Comparison of ENCODE assay signal across 15 cellular contexts in genomic region chr12:88836156-88836555, GRCh38.
"Had no signal": no experiment of that assay in that cellular context is flagged by ENCODE, and none has a peak within 500 bp of the region (broad histone marks: within the 10 kb centered on the region; RNA-seq: fewer than 3 reads in every experiment).

No MANE protein-coding gene starts in this region.

- H3K27ac ChIP-seq: colonic mucosa, suprapubic skin had no signal

- ATAC-seq: activated CD8-positive, alpha-beta T cell treated with anti-CD3 and anti-CD28 coated beads for 36 hours; activated T-cell treated with anti-CD3 and anti-CD28 coated beads, Interleukin-2, amount 50 U/mL, for 72 hours; natural killer cell treated with Interleukin-12 subunit alpha and Interleukin-12 subunit beta and Interleukin-15 and Interleukin-18, amount 100 ng/mL, for 72 hours; stimulated activated naive CD8-positive, alpha-beta T cell treated with anti-CD3 and anti-CD28 coated beads, Interleukin-15, Interleukin-2, amounts not matched to agents 100 U/mL and 50 U/mL, for 24 hours; T-cell had no signal

- H3K4me1 ChIP-seq: colonic mucosa, suprapubic skin had no signal

- H3K27me3 ChIP-seq: colonic mucosa, suprapubic skin had no signal

- H3K4me3 ChIP-seq: colonic mucosa, suprapubic skin had no signal

- H3K36me3 ChIP-seq: colonic mucosa, suprapubic skin had no signal

- DNase-seq: activated CD8-positive, alpha-beta memory T cell treated with anti-CD3 and anti-CD28 coated beads, Interleukin-2, amount 50 U/mL, for 4 hours; activated CD8-positive, alpha-beta T cell treated with anti-CD3 and anti-CD28 coated beads for 36 hours; activated gamma-delta T cell treated with Interleukin-2 at 50 U/mL for 16 hours; activated naive CD8-positive, alpha-beta T cell treated with anti-CD3 and anti-CD28 coated beads, Interleukin-2, amount 10 ng/mL, durations not matched to agents 7 days and 5 days; activated T-cell treated with anti-CD3 and anti-CD28 coated beads, Interleukin-2, amount 50 U/mL, for 72 hours; aorta; colonic mucosa; hippocampal formation; nucleus accumbens; stimulated activated CD4-positive, alpha-beta T cell treated with anti-CD3 and anti-CD28 coated beads, Interleukin-2, amount 100 ng/mL, for 48 hours; stimulated activated naive CD8-positive, alpha-beta T cell treated with anti-CD3 and anti-CD28 coated beads, Interleukin-15, Interleukin-2, amounts not matched to agents 100 U/mL and 50 U/mL, for 24 hours; T-cell; T1000 had no signal

- H3K9me3 ChIP-seq: colonic mucosa had no signal
